1 cellular context compared by ENCODE assay signal in the genomic region with DNA sequence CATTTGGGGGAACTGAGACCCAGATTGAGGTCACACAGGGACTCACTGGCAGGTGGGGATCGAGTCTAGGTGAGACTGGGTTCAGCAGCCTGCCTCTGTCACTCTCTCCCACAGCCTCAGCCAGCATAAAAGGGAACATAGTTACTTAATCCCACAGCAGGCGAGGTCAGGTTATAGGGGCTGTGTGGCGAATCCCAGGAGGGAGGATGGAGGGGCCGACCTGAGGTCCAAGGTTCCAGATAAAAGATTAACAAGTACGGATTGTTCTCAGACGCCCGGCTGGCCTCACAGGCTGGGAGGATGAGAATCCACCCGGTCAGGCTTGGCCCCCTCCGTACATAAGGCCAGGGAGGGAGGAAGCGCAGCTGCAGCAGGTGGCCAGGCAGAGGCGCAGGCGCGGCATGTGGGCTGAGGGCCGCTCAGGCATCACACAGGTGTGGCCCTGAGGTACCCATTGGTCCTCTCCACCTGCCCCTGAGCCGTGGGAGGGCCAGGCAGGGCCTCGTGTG.
TF ChIP-seq lines count a peak whose summit lies in the region.

No MANE protein-coding gene starts in this region.

TF ChIP-seq in GM23338, 12 proteins besides CTCF, POLR2A, EP300 and RAD21 (continued from another document):
- TF ChIP-seq, protein P1, sequence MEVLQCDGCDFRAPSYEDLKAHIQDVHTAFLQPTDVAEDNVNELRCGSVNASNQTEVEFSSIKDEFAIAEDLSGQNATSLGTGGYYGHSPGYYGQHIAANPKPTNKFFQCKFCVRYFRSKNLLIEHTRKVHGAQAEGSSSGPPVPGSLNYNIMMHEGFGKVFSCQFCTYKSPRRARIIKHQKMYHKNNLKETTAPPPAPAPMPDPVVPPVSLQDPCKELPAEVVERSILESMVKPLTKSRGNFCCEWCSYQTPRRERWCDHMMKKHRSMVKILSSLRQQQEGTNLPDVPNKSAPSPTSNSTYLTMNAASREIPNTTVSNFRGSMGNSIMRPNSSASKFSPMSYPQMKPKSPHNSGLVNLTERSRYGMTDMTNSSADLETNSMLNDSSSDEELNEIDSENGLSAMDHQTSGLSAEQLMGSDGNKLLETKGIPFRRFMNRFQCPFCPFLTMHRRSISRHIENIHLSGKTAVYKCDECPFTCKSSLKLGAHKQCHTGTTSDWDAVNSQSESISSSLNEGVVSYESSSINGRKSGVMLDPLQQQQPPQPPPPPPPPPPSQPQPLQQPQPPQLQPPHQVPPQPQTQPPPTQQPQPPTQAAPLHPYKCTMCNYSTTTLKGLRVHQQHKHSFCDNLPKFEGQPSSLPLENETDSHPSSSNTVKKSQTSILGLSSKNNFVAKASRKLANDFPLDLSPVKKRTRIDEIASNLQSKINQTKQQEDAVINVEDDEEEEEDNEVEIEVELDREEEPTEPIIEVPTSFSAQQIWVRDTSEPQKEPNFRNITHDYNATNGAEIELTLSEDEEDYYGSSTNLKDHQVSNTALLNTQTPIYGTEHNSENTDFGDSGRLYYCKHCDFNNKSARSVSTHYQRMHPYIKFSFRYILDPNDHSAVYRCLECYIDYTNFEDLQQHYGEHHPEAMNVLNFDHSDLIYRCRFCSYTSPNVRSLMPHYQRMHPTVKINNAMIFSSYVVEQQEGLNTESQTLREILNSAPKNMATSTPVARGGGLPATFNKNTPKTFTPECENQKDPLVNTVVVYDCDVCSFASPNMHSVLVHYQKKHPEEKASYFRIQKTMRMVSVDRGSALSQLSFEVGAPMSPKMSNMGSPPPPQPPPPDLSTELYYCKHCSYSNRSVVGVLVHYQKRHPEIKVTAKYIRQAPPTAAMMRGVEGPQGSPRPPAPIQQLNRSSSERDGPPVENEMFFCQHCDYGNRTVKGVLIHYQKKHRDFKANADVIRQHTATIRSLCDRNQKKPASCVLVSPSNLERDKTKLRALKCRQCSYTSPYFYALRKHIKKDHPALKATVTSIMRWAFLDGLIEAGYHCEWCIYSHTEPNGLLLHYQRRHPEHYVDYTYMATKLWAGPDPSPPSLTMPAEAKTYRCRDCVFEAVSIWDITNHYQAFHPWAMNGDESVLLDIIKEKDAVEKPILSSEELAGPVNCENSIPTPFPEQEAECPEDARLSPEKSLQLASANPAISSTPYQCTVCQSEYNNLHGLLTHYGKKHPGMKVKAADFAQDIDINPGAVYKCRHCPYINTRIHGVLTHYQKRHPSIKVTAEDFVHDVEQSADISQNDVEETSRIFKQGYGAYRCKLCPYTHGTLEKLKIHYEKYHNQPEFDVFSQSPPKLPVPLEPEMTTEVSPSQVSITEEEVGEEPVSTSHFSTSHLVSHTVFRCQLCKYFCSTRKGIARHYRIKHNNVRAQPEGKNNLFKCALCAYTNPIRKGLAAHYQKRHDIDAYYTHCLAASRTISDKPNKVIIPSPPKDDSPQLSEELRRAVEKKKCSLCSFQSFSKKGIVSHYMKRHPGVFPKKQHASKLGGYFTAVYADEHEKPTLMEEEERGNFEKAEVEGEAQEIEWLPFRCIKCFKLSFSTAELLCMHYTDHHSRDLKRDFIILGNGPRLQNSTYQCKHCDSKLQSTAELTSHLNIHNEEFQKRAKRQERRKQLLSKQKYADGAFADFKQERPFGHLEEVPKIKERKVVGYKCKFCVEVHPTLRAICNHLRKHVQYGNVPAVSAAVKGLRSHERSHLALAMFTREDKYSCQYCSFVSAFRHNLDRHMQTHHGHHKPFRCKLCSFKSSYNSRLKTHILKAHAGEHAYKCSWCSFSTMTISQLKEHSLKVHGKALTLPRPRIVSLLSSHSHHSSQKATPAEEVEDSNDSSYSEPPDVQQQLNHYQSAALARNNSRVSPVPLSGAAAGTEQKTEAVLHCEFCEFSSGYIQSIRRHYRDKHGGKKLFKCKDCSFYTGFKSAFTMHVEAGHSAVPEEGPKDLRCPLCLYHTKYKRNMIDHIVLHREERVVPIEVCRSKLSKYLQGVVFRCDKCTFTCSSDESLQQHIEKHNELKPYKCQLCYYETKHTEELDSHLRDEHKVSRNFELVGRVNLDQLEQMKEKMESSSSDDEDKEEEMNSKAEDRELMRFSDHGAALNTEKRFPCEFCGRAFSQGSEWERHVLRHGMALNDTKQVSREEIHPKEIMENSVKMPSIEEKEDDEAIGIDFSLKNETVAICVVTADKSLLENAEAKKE (CRISPR knock-in tag; IDR thresholded peaks at IDR 0.05) = no peak
- TF ChIP-seq ZNF114 (CRISPR knock-in tag; IDR thresholded peaks at IDR 0.05) = no peak
- no peak for TF ChIP-seq NANOG (IDR thresholded peaks at IDR 0.05; ENCODE audit: borderline replicate concordance)
- no peak for TF ChIP-seq CREB1 (CRISPR knock-in tag; IDR thresholded peaks at IDR 0.05; ENCODE audit: low read depth)
- TF ChIP-seq, protein P2, sequence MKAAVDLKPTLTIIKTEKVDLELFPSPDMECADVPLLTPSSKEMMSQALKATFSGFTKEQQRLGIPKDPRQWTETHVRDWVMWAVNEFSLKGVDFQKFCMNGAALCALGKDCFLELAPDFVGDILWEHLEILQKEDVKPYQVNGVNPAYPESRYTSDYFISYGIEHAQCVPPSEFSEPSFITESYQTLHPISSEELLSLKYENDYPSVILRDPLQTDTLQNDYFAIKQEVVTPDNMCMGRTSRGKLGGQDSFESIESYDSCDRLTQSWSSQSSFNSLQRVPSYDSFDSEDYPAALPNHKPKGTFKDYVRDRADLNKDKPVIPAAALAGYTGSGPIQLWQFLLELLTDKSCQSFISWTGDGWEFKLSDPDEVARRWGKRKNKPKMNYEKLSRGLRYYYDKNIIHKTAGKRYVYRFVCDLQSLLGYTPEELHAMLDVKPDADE (IDR thresholded peaks at IDR 0.05) = no peak
- TF ChIP-seq JUNB (IDR thresholded peaks at IDR 0.05; ENCODE audit: unreplicated experiment) = no peak
- TF ChIP-seq POLR2AphosphoS5 (IDR thresholded peaks at IDR 0.05; ENCODE audit: low read depth) = no peak
- no peak for TF ChIP-seq STAT1 (IDR thresholded peaks at IDR 0.05; ENCODE audit: unreplicated experiment)
